8 cellular contexts compared by ENCODE assay signal in genomic region chr7:23530901-23531793, GRCh38. TPM values are rescaled to one million over a fixed set of nuclear protein-coding genes. Genes with fewer than 3 reads are reported as not detected.
DNase-seq lines count a peak whose midpoint lies in the region; ATAC-seq and TF ChIP-seq lines count a peak whose summit lies in the region.

No MANE protein-coding gene starts in this region.

- TF ChIP-seq CTCF in GM23338 (conservative IDR thresholded peaks at IDR 0.05; ENCODE audit: low read depth in 2 of 2) (no peak), LNCaP clone FGC (IDR thresholded peaks at IDR 0.05; ENCODE audit: control insufficient read depth, extremely low read depth, insufficient read depth) (no peak), astrocyte of the spinal cord (IDR thresholded peaks at IDR 0.05; ENCODE audit: low read depth, low read length) (no peak), retinal pigment epithelial cell (conservative IDR thresholded peaks at IDR 0.05; ENCODE audit: low read depth, low read length) (no peak)

- H3K4me1 Mint-ChIP-seq in GM23338: peaks cover 49% of the 10 kb centered on the region

- no peaks in the 10 kb centered on the region for H3K36me3 ChIP-seq in GM23338 (ENCODE audit: insufficient read depth)

- H3K9me3 Mint-ChIP-seq in GM23338: no peaks in the 10 kb centered on the region

- H3K79me2 ChIP-seq in GM23338 (replicated peaks; ENCODE audit: insufficient read depth): peaks cover 57% of the 10 kb centered on the region

- peak overlapping the region; percentile 100 for H3K27ac Mint-ChIP-seq in GM23338

- no peaks in the 10 kb centered on the region for H3K9me2 ChIP-seq in GM23338 (ENCODE audit: insufficient read depth)

- H3K27me3 Mint-ChIP-seq in GM23338 (ENCODE audit: insufficient read depth, low read depth, poor library complexity): peaks cover 23% of the 10 kb centered on the region

- no peaks in the 10 kb centered on the region for H3K27me3 ChIP-seq in GM23338 (ENCODE audit: insufficient read depth)

- peak overlapping the region; percentile 67 for H3K4me3 ChIP-seq in GM23338
- H3K4me3 ChIP-seq in LNCaP clone FGC (ENCODE audit: low read depth, low read length): peak overlapping the region; percentile 99
- H3K4me3 ChIP-seq in astrocyte of the spinal cord (ENCODE audit: low read depth, low read length): peak overlapping the region; percentile 100
- peak overlapping the region; percentile 99 for H3K4me3 ChIP-seq in retinal pigment epithelial cell (ENCODE audit: low read length)

- H2AFZ ChIP-seq in GM23338: no peak overlapping the region

- peaks cover 33% of the 10 kb centered on the region for H3K36me3 Mint-ChIP-seq in GM23338 (ENCODE audit: low read depth)

- H3K4me1 ChIP-seq in GM23338 (ENCODE audit: insufficient read depth): peaks cover 47% of the 10 kb centered on the region

- ATAC-seq in GM23338 (peak; percentile 54), GM18519 (IDR thresholded peaks at IDR 0.05; ENCODE audit: low FRiP score, unreplicated experiment) (no peak)

- H3F3A ChIP-seq in GM23338 (replicated peaks; ENCODE audit: low read depth): no peaks in the 10 kb centered on the region

- peak overlapping the region; percentile 100 for H3K4me3 Mint-ChIP-seq in GM23338

- peak; percentile 33 for DNase-seq in GDM1 (lab: John Stamatoyannopoulos, UW)
- peak; percentile 76 for DNase-seq in GM23338 (ENCODE audit: low spot score)
- no peak for DNase-seq in LNCaP clone FGC (ENCODE audit: low read depth)
- peak; percentile 16 to 65 (median 40) for DNase-seq in T-helper 2 cell
- peak; percentile 68 for DNase-seq in astrocyte of the spinal cord (ENCODE audit: low read depth, low spot score)
- DNase-seq in hypothalamus (lab: John Stamatoyannopoulos, UW): peak in 45 of 51 donors; percentile 23 to 77 (median 57)
- no peak for DNase-seq in retinal pigment epithelial cell (ENCODE audit: low read depth)

- H3K4me2 ChIP-seq in GM23338: peak overlapping the region; percentile 77

- H3K27ac ChIP-seq in GM23338 (ENCODE audit: low read depth): peak overlapping the region; percentile 99

- in situ Hi-C loops in astrocyte of the spinal cord (cut with HindIII; ENCODE audit: low sequenced_read_pairs): no loop called here

- H4K20me1 ChIP-seq in GM23338 (replicated peaks; ENCODE audit: insufficient read depth): peaks cover 48% of the 10 kb centered on the region

TF ChIP-seq in GM23338, 12 proteins besides CTCF, POLR2A, EP300 and RAD21:
- TF ChIP-seq REST (IDR thresholded peaks at IDR 0.05; ENCODE audit: unreplicated experiment) (no peak), STAT1 (IDR thresholded peaks at IDR 0.05; ENCODE audit: unreplicated experiment) (no peak), ZNF114 (CRISPR knock-in tag; IDR thresholded peaks at IDR 0.05) (no peak), POLR2AphosphoS5 (IDR thresholded peaks at IDR 0.05; ENCODE audit: low read depth) (no peak), EZH2phosphoT487 (IDR thresholded peaks at IDR 0.05; ENCODE audit: unreplicated experiment) (no peak), NANOG (IDR thresholded peaks at IDR 0.05; ENCODE audit: borderline replicate concordance) (no peak)

RNA-seq across cellular contexts. Expression of gene TRA2A, which starts 0.6 kb away (rescaled TPM):
- 82.6 and 118 TPM in 2 replicates for total RNA-seq in GM23338 (2014; rRNA removed; shearing (Covaris generic))
- 271 and 274 TPM in 2 replicates for polyA plus RNA-seq in GM23338 (2016; fragmentation: Nextera tagmentation; extraction: Ambion mirVana)

Comparison
In these comparisons a context has a peak if more than half of its experiments do, and no peak if none do; other contexts are left out.
1. DNase-seq: peak in GDM1 (single experiment), GM23338 (single experiment), T-helper 2 cell (5 of 5), astrocyte of the spinal cord (single experiment) and hypothalamus (45 of 51); none in LNCaP clone FGC (single experiment) and retinal pigment epithelial cell (single experiment).
2. Peak in every context shown above with its lines, with median percentiles within 50 percentile points of each other: H3K4me3 ChIP-seq.